Comparison of ENCODE assay signal across 1 cellular context in the genomic region with DNA sequence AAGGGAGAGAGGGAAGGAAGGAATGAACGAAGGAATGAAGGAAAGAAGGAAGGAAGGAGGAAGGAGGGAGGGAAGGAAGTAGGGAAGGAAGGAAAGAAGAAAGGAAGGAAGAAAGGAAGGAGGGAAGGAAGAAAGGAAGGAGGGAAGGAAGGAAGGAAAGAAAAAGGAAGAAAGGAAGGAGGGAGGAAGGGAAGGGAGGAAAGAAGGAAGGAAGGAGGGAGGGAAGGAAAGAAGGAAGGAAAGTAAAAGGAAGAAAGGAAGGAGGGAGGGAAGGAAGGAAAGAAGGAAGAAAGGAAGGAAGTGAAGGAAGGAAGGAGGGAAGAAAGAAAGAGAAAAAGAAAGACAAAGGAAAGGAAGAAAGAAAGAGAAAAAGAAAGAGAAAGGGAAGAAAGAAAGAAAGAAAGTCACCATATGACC.
TF ChIP-seq lines count a peak whose summit lies in the region.

No MANE protein-coding gene starts in this region.

TF ChIP-seq in HepG2, 621 proteins besides CTCF, POLR2A, EP300 and RAD21 (continued from another document):
- TF ChIP-seq, protein P1, sequence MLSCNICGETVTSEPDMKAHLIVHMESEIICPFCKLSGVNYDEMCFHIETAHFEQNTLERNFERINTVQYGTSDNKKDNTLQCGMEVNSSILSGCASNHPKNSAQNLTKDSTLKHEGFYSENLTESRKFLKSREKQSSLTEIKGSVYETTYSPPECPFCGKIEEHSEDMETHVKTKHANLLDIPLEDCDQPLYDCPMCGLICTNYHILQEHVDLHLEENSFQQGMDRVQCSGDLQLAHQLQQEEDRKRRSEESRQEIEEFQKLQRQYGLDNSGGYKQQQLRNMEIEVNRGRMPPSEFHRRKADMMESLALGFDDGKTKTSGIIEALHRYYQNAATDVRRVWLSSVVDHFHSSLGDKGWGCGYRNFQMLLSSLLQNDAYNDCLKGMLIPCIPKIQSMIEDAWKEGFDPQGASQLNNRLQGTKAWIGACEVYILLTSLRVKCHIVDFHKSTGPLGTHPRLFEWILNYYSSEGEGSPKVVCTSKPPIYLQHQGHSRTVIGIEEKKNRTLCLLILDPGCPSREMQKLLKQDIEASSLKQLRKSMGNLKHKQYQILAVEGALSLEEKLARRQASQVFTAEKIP (CRISPR knock-in tag; IDR thresholded peaks at IDR 0.05; ENCODE audit: borderline replicate concordance), result no peak
- peak; percentile 78 for TF ChIP-seq PCBP2 (optimal IDR thresholded peaks at IDR 0.05; ENCODE audit: low read depth, low read length, poor library complexity, severe bottlenecking)
- 0 out of 2 replicates have a peak, but pooled peaks have one; percentile 13 for TF ChIP-seq LCORL (IDR thresholded peaks at IDR 0.05)
- TF ChIP-seq LCORL (CRISPR knock-in tag; IDR thresholded peaks at IDR 0.05), result no peak
- TF ChIP-seq FOXK2 (IDR thresholded peaks at IDR 0.05), result 0 out of 2 replicates have a peak, but pooled peaks have one; percentile 68
- peak; percentile 93 for TF ChIP-seq NONO (IDR thresholded peaks at IDR 0.05)
- TF ChIP-seq NONO (CRISPR knock-in tag; conservative IDR thresholded peaks at IDR 0.05), result no peak
- peak; percentile 92 for TF ChIP-seq IKZF1 (IDR thresholded peaks at IDR 0.05)
- TF ChIP-seq, protein P2, sequence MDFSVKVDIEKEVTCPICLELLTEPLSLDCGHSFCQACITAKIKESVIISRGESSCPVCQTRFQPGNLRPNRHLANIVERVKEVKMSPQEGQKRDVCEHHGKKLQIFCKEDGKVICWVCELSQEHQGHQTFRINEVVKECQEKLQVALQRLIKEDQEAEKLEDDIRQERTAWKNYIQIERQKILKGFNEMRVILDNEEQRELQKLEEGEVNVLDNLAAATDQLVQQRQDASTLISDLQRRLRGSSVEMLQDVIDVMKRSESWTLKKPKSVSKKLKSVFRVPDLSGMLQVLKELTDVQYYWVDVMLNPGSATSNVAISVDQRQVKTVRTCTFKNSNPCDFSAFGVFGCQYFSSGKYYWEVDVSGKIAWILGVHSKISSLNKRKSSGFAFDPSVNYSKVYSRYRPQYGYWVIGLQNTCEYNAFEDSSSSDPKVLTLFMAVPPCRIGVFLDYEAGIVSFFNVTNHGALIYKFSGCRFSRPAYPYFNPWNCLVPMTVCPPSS (IDR thresholded peaks at IDR 0.05), result peak; percentile 99
- TF ChIP-seq SP1 (IDR thresholded peaks at IDR 0.05), result peak; percentile 73; the same call in 1 of the 2 replicates
- no peak for TF ChIP-seq SP1 (CRISPR knock-in tag; IDR thresholded peaks at IDR 0.05)
- TF ChIP-seq, protein P3, sequence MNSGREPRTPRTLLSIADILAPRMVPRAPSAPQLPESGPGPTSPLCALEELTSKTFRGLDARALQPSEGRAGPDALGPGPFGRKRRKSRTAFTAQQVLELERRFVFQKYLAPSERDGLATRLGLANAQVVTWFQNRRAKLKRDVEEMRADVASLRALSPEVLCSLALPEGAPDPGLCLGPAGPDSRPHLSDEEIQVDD (CRISPR knock-in tag; IDR thresholded peaks at IDR 0.05; ENCODE audit: borderline replicate concordance), result no peak
- peak; percentile 90 for TF ChIP-seq ZNF282 (IDR thresholded peaks at IDR 0.05; ENCODE audit: partially characterized antibody)
- peak; percentile 76 for TF ChIP-seq FOXA1 (IDR thresholded peaks at IDR 0.05)
- TF ChIP-seq FOXA1 (CRISPR knock-in tag; IDR thresholded peaks at IDR 0.05), result no peak
- peak; percentile 93; the same call in 1 of the 2 replicates for TF ChIP-seq SOX6 (IDR thresholded peaks at IDR 0.05)
- no peak for TF ChIP-seq SOX6 (CRISPR knock-in tag; IDR thresholded peaks at IDR 0.05)
- TF ChIP-seq, protein P4, sequence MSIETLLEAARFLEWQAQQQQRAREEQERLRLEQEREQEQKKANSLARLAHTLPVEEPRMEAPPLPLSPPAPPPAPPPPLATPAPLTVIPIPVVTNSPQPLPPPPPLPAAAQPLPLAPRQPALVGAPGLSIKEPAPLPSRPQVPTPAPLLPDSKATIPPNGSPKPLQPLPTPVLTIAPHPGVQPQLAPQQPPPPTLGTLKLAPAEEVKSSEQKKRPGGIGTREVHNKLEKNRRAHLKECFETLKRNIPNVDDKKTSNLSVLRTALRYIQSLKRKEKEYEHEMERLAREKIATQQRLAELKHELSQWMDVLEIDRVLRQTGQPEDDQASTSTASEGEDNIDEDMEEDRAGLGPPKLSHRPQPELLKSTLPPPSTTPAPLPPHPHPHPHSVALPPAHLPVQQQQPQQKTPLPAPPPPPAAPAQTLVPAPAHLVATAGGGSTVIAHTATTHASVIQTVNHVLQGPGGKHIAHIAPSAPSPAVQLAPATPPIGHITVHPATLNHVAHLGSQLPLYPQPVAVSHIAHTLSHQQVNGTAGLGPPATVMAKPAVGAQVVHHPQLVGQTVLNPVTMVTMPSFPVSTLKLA (IDR thresholded peaks at IDR 0.05), result no peak
- TF ChIP-seq RAD51 (IDR thresholded peaks at IDR 0.05; ENCODE audit: borderline replicate concordance), result peak; percentile 29; the same call in 1 of the 2 replicates
- peak; percentile 54 for TF ChIP-seq ATF7 (IDR thresholded peaks at IDR 0.05)
- TF ChIP-seq ATF7 (CRISPR knock-in tag; IDR thresholded peaks at IDR 0.05), result no peak
- no peak for TF ChIP-seq CHD4 (IDR thresholded peaks at IDR 0.05; ENCODE audit: borderline replicate concordance, low read length)
- TF ChIP-seq PAWR (CRISPR knock-in tag; IDR thresholded peaks at IDR 0.05; ENCODE audit: borderline replicate concordance), result no peak
- TF ChIP-seq, protein P5, sequence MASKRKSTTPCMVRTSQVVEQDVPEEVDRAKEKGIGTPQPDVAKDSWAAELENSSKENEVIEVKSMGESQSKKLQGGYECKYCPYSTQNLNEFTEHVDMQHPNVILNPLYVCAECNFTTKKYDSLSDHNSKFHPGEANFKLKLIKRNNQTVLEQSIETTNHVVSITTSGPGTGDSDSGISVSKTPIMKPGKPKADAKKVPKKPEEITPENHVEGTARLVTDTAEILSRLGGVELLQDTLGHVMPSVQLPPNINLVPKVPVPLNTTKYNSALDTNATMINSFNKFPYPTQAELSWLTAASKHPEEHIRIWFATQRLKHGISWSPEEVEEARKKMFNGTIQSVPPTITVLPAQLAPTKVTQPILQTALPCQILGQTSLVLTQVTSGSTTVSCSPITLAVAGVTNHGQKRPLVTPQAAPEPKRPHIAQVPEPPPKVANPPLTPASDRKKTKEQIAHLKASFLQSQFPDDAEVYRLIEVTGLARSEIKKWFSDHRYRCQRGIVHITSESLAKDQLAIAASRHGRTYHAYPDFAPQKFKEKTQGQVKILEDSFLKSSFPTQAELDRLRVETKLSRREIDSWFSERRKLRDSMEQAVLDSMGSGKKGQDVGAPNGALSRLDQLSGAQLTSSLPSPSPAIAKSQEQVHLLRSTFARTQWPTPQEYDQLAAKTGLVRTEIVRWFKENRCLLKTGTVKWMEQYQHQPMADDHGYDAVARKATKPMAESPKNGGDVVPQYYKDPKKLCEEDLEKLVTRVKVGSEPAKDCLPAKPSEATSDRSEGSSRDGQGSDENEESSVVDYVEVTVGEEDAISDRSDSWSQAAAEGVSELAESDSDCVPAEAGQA (IDR thresholded peaks at IDR 0.05; ENCODE audit: low read depth), result no peak
- TF ChIP-seq, protein P5 (CRISPR knock-in tag; IDR thresholded peaks at IDR 0.05; ENCODE audit: borderline replicate concordance), result no peak
- TF ChIP-seq PLRG1 (conservative IDR thresholded peaks at IDR 0.05), result peak; percentile 92
TF ChIP-seq in HepG2: peak in this region for 18.
